8 cellular contexts compared by ENCODE assay signal in genomic region chr9:35490155-35490909, GRCh38. TPM values are rescaled to one million over a fixed set of nuclear protein-coding genes. Genes with fewer than 3 reads are reported as not detected.
A peak's percentile ranks its signal among the peaks of the same experiment; 100 is the strongest.
DNase-seq lines count a peak whose midpoint lies in the region; ATAC-seq and TF ChIP-seq lines count a peak whose summit lies in the region.

No MANE protein-coding gene starts in this region.

- H3K27me3 ChIP-seq in SK-N-SH (ENCODE audit: insufficient read depth) (no peaks in the 10 kb centered on the region), esophagus squamous epithelium (no peaks in the 10 kb centered on the region)

- peak overlapping the region; percentile 72 for H3K9ac ChIP-seq in SK-N-SH

- H3F3A ChIP-seq in SK-N-SH (replicated peaks; ENCODE audit: insufficient read depth) = peaks cover 45% of the 10 kb centered on the region

- H3K4me3 ChIP-seq in SK-N-SH (ENCODE audit: low read depth in 2 of 2, low read length in 1 of 2) (peak overlapping the region; percentile 61 to 85), esophagus squamous epithelium (peak overlapping the region; percentile 62 to 91 (median 84))

- TF ChIP-seq CTCF in SK-N-SH (IDR thresholded peaks at IDR 0.05) (no peak; the same call in 1 of the 2 replicates), esophagus squamous epithelium (IDR thresholded peaks at IDR 0.05) (no peak), natural killer cell (IDR thresholded peaks at IDR 0.05) (no peak), GM10248 (IDR thresholded peaks at IDR 0.05; ENCODE audit: control extremely low read depth, extremely low read depth, low read depth, missing control alignments) (no peak)

- CTCF ChIA-PET in SK-N-SH (lab: Yijun Ruan, JAX) (interaction anchor here (0.6 to 2.1 kb wide), 23 partner anchors 11 to 702 kb away, joined by 3 to 45 read pairs (median 3); partner anchors contain the start of gene MSMP), GM10248 (lab: Yijun Ruan, JAX) (interaction anchor here (0.8 kb wide), 1 partner anchor 590 kb away, joined by 3 read pairs; no protein-coding TSS in a partner anchor)

- H3K4me3 Mint-ChIP-seq in activated CD4-positive, alpha-beta T cell treated with anti-CD3 and anti-CD28 coated beads, Interleukin-2, amount 10 ng/mL, durations not matched to agents 24 days and 14 days = peak overlapping the region; percentile 95
- H3K4me3 Mint-ChIP-seq in natural killer cell = peak overlapping the region; percentile 86

- peak in 2 of 3 donors; percentile 5 to 17 for ATAC-seq in natural killer cell
- no peak for ATAC-seq in HG02852 (IDR thresholded peaks at IDR 0.05; ENCODE audit: unreplicated experiment)

- no peak for DNase-seq in activated CD4-positive, alpha-beta T cell treated with anti-CD3 and anti-CD28 coated beads, Interleukin-2, amount 10 ng/mL, durations not matched to agents 24 days and 14 days
- DNase-seq in activated CD4-positive, alpha-beta T cell treated with anti-CD3 and anti-CD28 coated beads, Interleukin-2, amount 50 U/mL, for 4 hours = no peak
- DNase-seq in SK-N-SH = peak; percentile 52
- no peak for DNase-seq in esophagus squamous epithelium (lab: John Stamatoyannopoulos, UW)
- no peak for DNase-seq in natural killer cell
- DNase-seq in amniotic stem cell (lab: John Stamatoyannopoulos, UW) = no peak
- DNase-seq in GM10248 (ENCODE audit: extremely low spot score) = no peak

- peak overlapping the region; percentile 72 for H3K27ac Mint-ChIP-seq in activated CD4-positive, alpha-beta T cell treated with anti-CD3 and anti-CD28 coated beads, Interleukin-2, amount 10 ng/mL, durations not matched to agents 24 days and 14 days
- H3K27ac Mint-ChIP-seq in natural killer cell = peak overlapping the region; percentile 64 to 71

- intact Hi-C loops in activated CD4-positive, alpha-beta T cell treated with anti-CD3 and anti-CD28 coated beads, Interleukin-2, amount 10 ng/mL, durations not matched to agents 24 days and 14 days (cut with micrococcal nuclease) = no loop called here
- intact Hi-C loops in esophagus squamous epithelium (cut with DNase I) (no loop called here), natural killer cell (cut with micrococcal nuclease) (no loop called here)

- H2AFZ ChIP-seq in SK-N-SH (ENCODE audit: low read depth) = peak overlapping the region; percentile 90; the same call in 1 of the 2 replicates

- H3K9me3 ChIP-seq in SK-N-SH = no peaks in the 10 kb centered on the region
- H3K9me3 ChIP-seq in esophagus squamous epithelium = no peaks in the 10 kb centered on the region

- peak in 1 of 4 donors; percentile 9 for TF ChIP-seq POLR2A in esophagus squamous epithelium (IDR thresholded peaks at IDR 0.05)

- 32% methylated on average over 37 of the region's 44 CpGs for WGBS in SK-N-SH (ENCODE audit: low lambda C conversion rate)
- 0 to 11% methylated on average over 9 to 24 of the region's 44 CpGs for WGBS in esophagus squamous epithelium, 2 donors

- peaks cover 61% of the 10 kb centered on the region for H3K79me2 ChIP-seq in SK-N-SH (ENCODE audit: insufficient read depth)

- no peaks in the 10 kb centered on the region for H3K9me2 ChIP-seq in SK-N-SH

- H3K27me3 Mint-ChIP-seq in activated CD4-positive, alpha-beta T cell treated with anti-CD3 and anti-CD28 coated beads, Interleukin-2, amount 10 ng/mL, durations not matched to agents 24 days and 14 days = peaks cover 20% of the 10 kb centered on the region
- H3K27me3 Mint-ChIP-seq in natural killer cell (ENCODE audit: low read depth in 2 of 2) = peaks cover 0 to 14% of the 10 kb centered on the region in 2 donors

- no peaks in the 10 kb centered on the region for H3K9me3 Mint-ChIP-seq in activated CD4-positive, alpha-beta T cell treated with anti-CD3 and anti-CD28 coated beads, Interleukin-2, amount 10 ng/mL, durations not matched to agents 24 days and 14 days
- H3K9me3 Mint-ChIP-seq in natural killer cell = no peaks in the 10 kb centered on the region

- H3K4me1 Mint-ChIP-seq in activated CD4-positive, alpha-beta T cell treated with anti-CD3 and anti-CD28 coated beads, Interleukin-2, amount 10 ng/mL, durations not matched to agents 24 days and 14 days = peaks cover 29% of the 10 kb centered on the region
- peaks cover 21 to 23% of the 10 kb centered on the region in 2 donors for H3K4me1 Mint-ChIP-seq in natural killer cell

- peak overlapping the region; percentile 93 for H3K4me2 ChIP-seq in SK-N-SH

- no peak for TF ChIP-seq RAD21 in SK-N-SH (IDR thresholded peaks at IDR 0.05; ENCODE audit: low read length)

- peaks cover 1% of the 10 kb centered on the region; the same call in 1 of the 2 replicates for H4K20me1 ChIP-seq in SK-N-SH (ENCODE audit: insufficient read depth)

- no peaks in the 10 kb centered on the region for H3K36me3 Mint-ChIP-seq in activated CD4-positive, alpha-beta T cell treated with anti-CD3 and anti-CD28 coated beads, Interleukin-2, amount 10 ng/mL, durations not matched to agents 24 days and 14 days (ENCODE audit: low read depth)
- H3K36me3 Mint-ChIP-seq in natural killer cell = no peaks in the 10 kb centered on the region

- no peak for TF ChIP-seq EP300 in SK-N-SH (IDR thresholded peaks at IDR 0.05; ENCODE audit: borderline replicate concordance in 1 of 2, low read depth in 1 of 2, low read length in 1 of 2)

- H3K36me3 ChIP-seq in SK-N-SH (replicated peaks in 1 of 2; ENCODE audit: control insufficient read depth in 1 of 2, insufficient read depth in 2 of 2, low read length in 1 of 2) (peaks cover 0 to 4% of the 10 kb centered on the region in 2 experiments), esophagus squamous epithelium (no peaks in the 10 kb centered on the region)

- H3K4me1 ChIP-seq in SK-N-SH (ENCODE audit: control insufficient read depth in 1 of 2, insufficient read depth in 2 of 2, low read depth in 1 of 2, low read length in 1 of 2) (peaks cover 7 to 24% of the 10 kb centered on the region in 2 experiments), esophagus squamous epithelium (peaks cover 0 to 50% (median 18%) of the 10 kb centered on the region in 3 donors)

- POLR2A ChIA-PET in SK-N-SH (lab: Yijun Ruan, JAX) = interaction anchor here (0.6 to 1.3 kb wide), 6 partner anchors 11 to 745 kb away, joined by 3 to 4 read pairs (median 3); partner anchors contain the start of genes ATOSB and FANCG
- POLR2A ChIA-PET in GM10248 (lab: Yijun Ruan, JAX) = no interaction called here

- H3K27ac ChIP-seq in SK-N-SH (ENCODE audit: low read depth in 2 of 2, low read length in 1 of 2) = peak overlapping the region; percentile 81 to 82
- peak overlapping the region; percentile 86 to 98 (median 96) for H3K27ac ChIP-seq in esophagus squamous epithelium

TF ChIP-seq in SK-N-SH, 30 proteins besides CTCF, POLR2A, EP300 and RAD21:
- TF ChIP-seq USF1 (IDR thresholded peaks at IDR 0.05; ENCODE audit: borderline replicate concordance, low read depth) (no peak), TAF1 (IDR thresholded peaks at IDR 0.05; ENCODE audit: borderline replicate concordance, low read depth, low read length) (no peak), ZBTB33 (IDR thresholded peaks at IDR 0.05; ENCODE audit: borderline replicate concordance, low read depth) (no peak), RXRA (IDR thresholded peaks at IDR 0.05; ENCODE audit: borderline replicate concordance, low read depth) (no peak), MXI1 (IDR thresholded peaks at IDR 0.05; ENCODE audit: low read depth, low read length) (no peak), USF2 (IDR thresholded peaks at IDR 0.05; ENCODE audit: borderline replicate concordance, low read depth, low read length) (no peak)
TF ChIP-seq in SK-N-SH: peak in this region for 0.

RNA-seq across cellular contexts. Expression of gene RUSC2, which starts 0.4 kb away (rescaled TPM):
- 6.9 and 7.9 TPM in 2 replicates for total RNA-seq in activated CD4-positive, alpha-beta T cell treated with anti-CD3 and anti-CD28 coated beads, Interleukin-2, amount 10 ng/mL, durations not matched to agents 24 days and 14 days
- 14.5 and 15.0 TPM in 2 replicates for polyA plus RNA-seq in SK-N-SH (2012; rRNA removed)
- polyA plus RNA-seq in SK-N-SH (2012; cell fraction: cytosol; rRNA removed) = 5.9 and 10.2 TPM in 2 replicates
- polyA plus RNA-seq in SK-N-SH (2012; cell fraction: nucleus; rRNA removed) = 42.3 and 43.3 TPM in 2 replicates
- total RNA-seq in esophagus squamous epithelium (10 to 100 TPM in 1 of 4 donors, 1 to 10 TPM in 3; 5.1 to 16.0 (median 8.6) TPM), natural killer cell (1 to 10 TPM; 2.0 to 7.9 (median 2.5) TPM)
